20 cellular contexts compared by ENCODE assay signal in genomic region chr15:80141916-80142598, GRCh38. TPM values are rescaled to one million over a fixed set of nuclear protein-coding genes. Genes with fewer than 3 reads are reported as not detected.
DNase-seq lines count a peak whose midpoint lies in the region; ATAC-seq, FAIRE-seq and TF ChIP-seq lines count a peak whose summit lies in the region.
"Had no signal": no experiment of that assay in that cellular context is flagged by ENCODE, and none has a peak within 500 bp of the region (broad histone marks: within the 10 kb centered on the region; RNA-seq: fewer than 3 reads in every experiment).

No MANE protein-coding gene starts in this region.

- TF ChIP-seq CTCF in A549 (IDR thresholded peaks at IDR 0.05) (no peak), RWPE2 (IDR thresholded peaks at IDR 0.05; ENCODE audit: poor library complexity, severe bottlenecking) (no peak), liver (IDR thresholded peaks at IDR 0.05; ENCODE audit: low read depth, low read length, missing input control) (no peak)

- H3K4me1 ChIP-seq in A549 (peaks cover 4% of the 10 kb centered on the region; the same call in 1 of the 3 replicates), RWPE2 (ENCODE audit: insufficient read depth, poor library complexity, severe bottlenecking) (peaks cover 9% of the 10 kb centered on the region), liver (ENCODE audit: control insufficient read depth in 4 of 4, insufficient read depth in 4 of 4, low read length in 3 of 4) (peaks cover 4 to 21% (median 10%) of the 10 kb centered on the region in 4 donors)
- no peaks in the 10 kb centered on the region for H3K4me1 ChIP-seq in naive thymus-derived CD4-positive, alpha-beta T cell (ENCODE audit: control insufficient read depth in 2 of 2, insufficient read depth in 2 of 2, low read length in 2 of 2)

- H3K9me3 ChIP-seq in A549 (no peaks in the 10 kb centered on the region), RWPE2 (ENCODE audit: severe bottlenecking) (no peaks in the 10 kb centered on the region), liver (ENCODE audit: control insufficient read depth in 4 of 4, low read length in 3 of 4) (no peaks in the 10 kb centered on the region)
- H3K9me3 ChIP-seq in naive thymus-derived CD4-positive, alpha-beta T cell (ENCODE audit: control insufficient read depth in 2 of 3, low read length in 3 of 3): no peaks in the 10 kb centered on the region

- no peak for TF ChIP-seq EP300 in A549 (IDR thresholded peaks at IDR 0.05)

- H3K27ac Mint-ChIP-seq in naive thymus-derived CD4-positive, alpha-beta T cell: no peak overlapping the region

- H3K4me3 ChIP-seq in A549 (no peak overlapping the region), RWPE2 (ENCODE audit: severe bottlenecking) (no peak overlapping the region), liver (ENCODE audit: low read depth in 1 of 3, low read length in 3 of 3) (no peak overlapping the region)
- H3K4me3 ChIP-seq in naive thymus-derived CD4-positive, alpha-beta T cell (ENCODE audit: low read length): no peak overlapping the region

- ATAC-seq in A549 (peak in 1 of 2 experiments; percentile 32; a peak in 2 of 6 replicates), RWPE2 (ENCODE audit: low read depth) (peak; percentile 69), HG03196 (IDR thresholded peaks at IDR 0.05; ENCODE audit: unreplicated experiment) (no peak)
- no peak for ATAC-seq in naive thymus-derived CD4-positive, alpha-beta T cell

- TF ChIP-seq RAD21 in A549 (conservative IDR thresholded peaks at IDR 0.05 in 1 of 2, IDR thresholded peaks at IDR 0.05 in 1 of 2): no peak
- peak; percentile 23 to 31 for TF ChIP-seq RAD21 in liver (IDR thresholded peaks at IDR 0.05)

- no peak overlapping the region for H3K4me3 Mint-ChIP-seq in naive thymus-derived CD4-positive, alpha-beta T cell
- H3K4me3 Mint-ChIP-seq: IgD-negative memory B cell had no signal

- H3K27me3 Mint-ChIP-seq in naive thymus-derived CD4-positive, alpha-beta T cell: peaks cover 0 to 21% (median 0%) of the 10 kb centered on the region in 5 donors
- H3K27me3 Mint-ChIP-seq: IgD-negative memory B cell had no signal

- H3K27me3 ChIP-seq in RWPE2 (ENCODE audit: insufficient read depth, poor library complexity, severe bottlenecking) (no peaks in the 10 kb centered on the region), liver (ENCODE audit: control insufficient read depth in 4 of 4, insufficient read depth in 4 of 4, low read length in 3 of 4) (no peaks in the 10 kb centered on the region)
- H3K27me3 ChIP-seq in naive thymus-derived CD4-positive, alpha-beta T cell (ENCODE audit: control insufficient read depth in 2 of 2, insufficient read depth in 2 of 2, low read length in 2 of 2): no peaks in the 10 kb centered on the region

- no peak for TF ChIP-seq POLR2A in A549 (IDR thresholded peaks at IDR 0.05; ENCODE audit: low read length)

- intact Hi-C loops in naive thymus-derived CD4-positive, alpha-beta T cell (cut with micrococcal nuclease): no loop called here

- peak; percentile 54 for FAIRE-seq in A549 (lab: Jason Lieb, UNC)
- FAIRE-seq in islet of Langerhans (lab: Jason Lieb, UNC): peak; percentile 62
- FAIRE-seq: GM19239, H54 had no signal

- CTCF ChIA-PET in A549 (lab: Yijun Ruan, JAX): interaction anchor here (0.8 to 1.1 kb wide), 2 partner anchors 14 to 149 kb away, joined by 3 read pairs; no protein-coding TSS in a partner anchor
- CTCF ChIA-PET in naive thymus-derived CD4-positive, alpha-beta T cell (lab: Charles Lee): no interaction called here

- no peak overlapping the region for H3K9ac ChIP-seq in liver (ENCODE audit: low read depth in 1 of 2, low read length in 2 of 2)

- 88% methylated on average over 5 of the region's 5 CpGs for WGBS in A549 (ENCODE audit: missing lambda C conversion rate)
- WGBS in liver: 64% methylated on average over 5 of the region's 5 CpGs

- no peaks in the 10 kb centered on the region for H3K4me1 Mint-ChIP-seq in naive thymus-derived CD4-positive, alpha-beta T cell

- DNase-seq in A549 (ENCODE audit: low read depth in 1 of 2, low spot score in 1 of 2) (no peak), RWPE2 (ENCODE audit: low spot score) (no peak), globus pallidus (ENCODE audit: low spot score) (no peak), NCI-H82 treated with DMSO at 0.1 percent for 48 hours (lab: John Stamatoyannopoulos, UW; ENCODE audit: unreplicated experiment) (no peak)
- no peak for DNase-seq in naive thymus-derived CD4-positive, alpha-beta T cell
- DNase-seq: EL, GF-D8, Karpas-422, NCI-H1417 treated with DMSO at 0.1 percent for 48 hours, NCI-H187, NCI-H446, NCI-H526, Right ventricle myocardium superior had no signal

- H3K36me3 ChIP-seq in RWPE2 (ENCODE audit: low read depth): peaks cover 13% of the 10 kb centered on the region
- no peaks in the 10 kb centered on the region for H3K36me3 ChIP-seq in liver (ENCODE audit: control insufficient read depth in 4 of 4, insufficient read depth in 3 of 4, low read depth in 1 of 4, low read length in 3 of 4)
- H3K36me3 ChIP-seq in naive thymus-derived CD4-positive, alpha-beta T cell (ENCODE audit: control insufficient read depth in 2 of 3, insufficient read depth in 3 of 3, low read length in 3 of 3): no peaks in the 10 kb centered on the region

- no peak overlapping the region for H3K27ac ChIP-seq in A549
- no peak overlapping the region for H3K27ac ChIP-seq in RWPE2 (ENCODE audit: poor library complexity, severe bottlenecking)
- H3K27ac ChIP-seq in liver (ENCODE audit: low read depth in 1 of 2, low read length in 2 of 2): peak overlapping the region; percentile 68 to 80
- no peak overlapping the region for H3K27ac ChIP-seq in naive thymus-derived CD4-positive, alpha-beta T cell (ENCODE audit: low read depth, low read length)
- H3K27ac ChIP-seq: C4-2B had no signal

- peaks cover 0 to 9% (median 0%) of the 10 kb centered on the region in 11 donors for H3K9me3 Mint-ChIP-seq in naive thymus-derived CD4-positive, alpha-beta T cell

- H3K36me3 Mint-ChIP-seq in naive thymus-derived CD4-positive, alpha-beta T cell: peaks cover 1 to 22% (median 5%) of the 10 kb centered on the region in 5 donors

- POLR2A ChIA-PET in A549 (lab: Yijun Ruan, JAX): no interaction called here
- POLR2A ChIA-PET in naive thymus-derived CD4-positive, alpha-beta T cell (lab: Charles Lee): no interaction called here

- H3K4me2 ChIP-seq in A549: no peak overlapping the region

TF ChIP-seq in A549, 52 proteins besides CTCF, POLR2A, EP300 and RAD21:
- TF ChIP-seq E2F6 (IDR thresholded peaks at IDR 0.05; ENCODE audit: borderline replicate concordance, low read depth): no peak

TF ChIP-seq in liver, 16 proteins besides CTCF, POLR2A, EP300 and RAD21:
- peak; percentile 43 to 62 for TF ChIP-seq RXRA (IDR thresholded peaks at IDR 0.05)
- peak; percentile 60 to 66 for TF ChIP-seq JUND (IDR thresholded peaks at IDR 0.05)
- TF ChIP-seq FOXA2 (IDR thresholded peaks at IDR 0.05): no peak
- peak; percentile 79 for TF ChIP-seq HNF4G (IDR thresholded peaks at IDR 0.05)
- no peak for TF ChIP-seq REST (IDR thresholded peaks at IDR 0.05)
- TF ChIP-seq FOXA1 (IDR thresholded peaks at IDR 0.05): no peak
- TF ChIP-seq HNF4A (conservative IDR thresholded peaks at IDR 0.05): peak; percentile 95 to 96
- TF ChIP-seq EGR1 (IDR thresholded peaks at IDR 0.05; ENCODE audit: low read depth in 2 of 2): no peak
- TF ChIP-seq ATF3 (IDR thresholded peaks at IDR 0.05): peak; percentile 38
- TF ChIP-seq YY1 (IDR thresholded peaks at IDR 0.05): peak; percentile 50
- TF ChIP-seq SP1 (IDR thresholded peaks at IDR 0.05): peak; percentile 52

RNA-seq across cellular contexts. Expression of gene FAH, which starts 10.7 kb away (rescaled TPM):
- 31.8 and 31.9 TPM in 2 replicates for polyA plus RNA-seq in A549 (2011; rRNA removed)
- 34.9 and 37.7 TPM in 2 replicates for polyA plus RNA-seq in A549 (2012; cell fraction: cytosol; rRNA removed)
- polyA plus RNA-seq in A549 (2012; cell fraction: nucleus; rRNA removed): 36.1 and 37.1 TPM in 2 replicates
- polyA plus RNA-seq in A549 (2017; fragmentation: RNase III; extraction: RNeasy Plus Mini Kit Qiagen cat#74134 plus additional on column Dnase treatment): 27.3 to 32.9 TPM (median 27.6 TPM) in 3 replicates
- 66.2 and 77.1 TPM in 2 replicates for polyA minus RNA-seq in A549 (2011; rRNA and poly(A)+ RNA removed)
- total RNA-seq in liver: 100 to 1,000 TPM in 1 of 2 donors, 10 to 100 TPM in 1; 42.1 to 195 TPM
- polyA plus RNA-seq in liver: 100 to 1,000 TPM; 176 to 226 TPM
- 10 to 100 TPM in 2 of 5 experiments, 1 to 10 TPM in 3; 4.8 to 58.3 (median 8.1) TPM for total RNA-seq in naive thymus-derived CD4-positive, alpha-beta T cell
- 1 to 10 TPM; 4.8 to 5.7 TPM for polyA plus RNA-seq in naive thymus-derived CD4-positive, alpha-beta T cell

Comparison
In these comparisons a context has a peak if more than half of its experiments do, and no peak if none do; other contexts are left out.
1. H3K27ac ChIP-seq: peak in liver (2 of 2); none in A549 (0 of 2), RWPE2 (single experiment) and naive thymus-derived CD4-positive, alpha-beta T cell (single experiment).
2. RNA of gene FAH, which starts 10.7 kb away (polyA plus RNA-seq): 176 to 226 TPM in liver; 27.3 to 37.7 TPM in A549 and 4.8 to 5.7 TPM in naive thymus-derived CD4-positive, alpha-beta T cell; every median in the first group is over 4 times any median in the second.